ENCODE assay signal across 15 cellular contexts in genomic region chr11:133443361-133443760, GRCh38.
"Had no signal": no experiment of that assay in that cellular context is flagged by ENCODE, and none has a peak within 500 bp of the region (broad histone marks: within the 10 kb centered on the region; RNA-seq: fewer than 3 reads in every experiment).

No MANE protein-coding gene starts in this region.

- H3K36me3 ChIP-seq: esophagus muscularis mucosa, heart right ventricle, right atrium auricular region, tibial artery had no signal

- H3K9me3 ChIP-seq: right atrium auricular region, tibial artery had no signal

- H3K27me3 ChIP-seq: right atrium auricular region, tibial artery had no signal

- ATAC-seq: activated T-cell treated with anti-CD3 and anti-CD28 coated beads, Interleukin-2, amount 50 U/mL, for 72 hours; heart right ventricle had no signal

- H3K4me3 ChIP-seq: esophagus muscularis mucosa, heart right ventricle, right atrium auricular region, tibial artery had no signal

- H3K27ac ChIP-seq: esophagus muscularis mucosa, heart right ventricle, right atrium auricular region, tibial artery had no signal

- DNase-seq: activated CD4-positive, alpha-beta T cell treated with anti-CD3 and anti-CD28 coated beads, Interleukin-2, amount 50 U/mL, for 1 hour; activated CD4-positive, CD25-positive, alpha-beta regulatory T cell treated with anti-CD3 and anti-CD28 coated beads, Interleukin-2, amount 50 U/mL, for 72 hours; activated CD8-positive, alpha-beta memory T cell treated with anti-CD3 and anti-CD28 coated beads, Interleukin-2, amount 50 U/mL, for 4 hours; activated effector memory CD4-positive, alpha-beta T cell treated with anti-CD3 and anti-CD28 coated beads, Interleukin-2, amount 50 U/mL, for 16 hours; activated T-cell treated with anti-CD3 and anti-CD28 coated beads, Interleukin-2, amount 50 U/mL, for 72 hours; effector CD4-positive, alpha-beta T cell; heart right ventricle; nephron progenitor cell; stimulated activated CD4-positive, alpha-beta T cell treated with anti-CD3 and anti-CD28 coated beads, Interleukin-12 subunit alpha, Interleukin-12 subunit beta, amount 100 ng/mL, for 4 hours; stimulated activated CD4-positive, alpha-beta T cell treated with anti-CD3 and anti-CD28 coated beads, Interleukin-2, amount 100 ng/mL, for 24 hours; stimulated activated naive CD4-positive, alpha-beta T cell treated with Interleukin-2 at 50 U/mL for 16 hours; T1000; tibial artery had no signal

- H3K4me1 ChIP-seq: esophagus muscularis mucosa, heart right ventricle, right atrium auricular region, tibial artery had no signal
